Comparison of ENCODE assay signal across 14 cellular contexts in the genomic region with DNA sequence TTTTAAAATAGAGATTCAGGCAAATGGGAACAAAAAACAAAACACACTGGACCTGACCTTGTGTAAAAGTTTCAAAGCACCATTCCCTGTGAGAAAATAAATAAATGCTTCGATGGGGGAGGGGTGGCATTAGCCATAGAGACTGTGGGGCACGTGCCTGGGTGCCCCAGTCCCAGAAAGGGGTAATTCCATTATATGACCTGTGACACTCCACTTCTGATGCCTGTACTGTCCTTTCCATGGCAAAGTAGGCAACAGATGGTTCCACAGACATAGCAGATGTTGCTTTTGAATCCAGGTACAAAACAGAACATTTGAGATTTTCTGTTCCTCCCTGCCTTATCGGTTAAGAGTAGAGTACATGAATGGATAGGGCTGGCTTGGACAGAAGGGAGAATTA. TPM values are rescaled to one million over a fixed set of nuclear protein-coding genes. Genes with fewer than 3 reads are reported as not detected.
DNase-seq lines count a peak whose midpoint lies in the region; FAIRE-seq and TF ChIP-seq lines count a peak whose summit lies in the region.
"Had no signal": no experiment of that assay in that cellular context is flagged by ENCODE, and none has a peak within 500 bp of the region (broad histone marks: within the 10 kb centered on the region; RNA-seq: fewer than 3 reads in every experiment).

No MANE protein-coding gene starts in this region.

- in situ Hi-C loops in KBM-7 (cut with MboI; ENCODE audit: low pct_unique_long_range_greater_than_20kb, low sequenced_read_pairs), result no loop called here

- TF ChIP-seq POLR2A in testis (IDR thresholded peaks at IDR 0.05), result no peak

- H3K4me3 ChIP-seq in fibroblast of the aortic adventitia (ENCODE audit: low read depth, low read length), result peak overlapping the region; percentile 38
- H3K4me3 ChIP-seq in rectal smooth muscle tissue (ENCODE audit: low read length), result no peak overlapping the region
- H3K4me3 ChIP-seq in testis, result no peak overlapping the region

- H3K4me1 ChIP-seq in rectal smooth muscle tissue (ENCODE audit: control insufficient read depth, insufficient read depth, low read length) (peaks cover 32% of the 10 kb centered on the region), testis (peaks cover 9% of the 10 kb centered on the region)
- H3K4me1 ChIP-seq: parathyroid adenoma had no signal

- no peaks in the 10 kb centered on the region for H3K9me3 ChIP-seq in testis

- H3K27ac ChIP-seq in rectal smooth muscle tissue (ENCODE audit: low read depth, low read length) (peak overlapping the region; percentile 79), testis (peak overlapping the region in 1 of 2 donors; percentile 34)
- H3K27ac ChIP-seq: parathyroid adenoma had no signal

- H3K27me3 ChIP-seq in rectal smooth muscle tissue (ENCODE audit: control insufficient read depth, insufficient read depth, low read length) (no peaks in the 10 kb centered on the region), testis (no peaks in the 10 kb centered on the region)

- H3K36me3 ChIP-seq in rectal smooth muscle tissue (ENCODE audit: control insufficient read depth, insufficient read depth, low read length) (no peaks in the 10 kb centered on the region), testis (ENCODE audit: low read depth, missing control alignments) (no peaks in the 10 kb centered on the region)

- no peak for DNase-seq in D721Med (ENCODE audit: insufficient read length, low spot score)
- peak; percentile 93 for DNase-seq in NCI-H524 treated with DMSO at 0.1 percent for 48 hours (lab: John Stamatoyannopoulos, UW)
- DNase-seq in fibroblast of the aortic adventitia (ENCODE audit: low read depth), result no peak
- no peak for DNase-seq in KBM-7
- no peak for DNase-seq in germinal center (ENCODE audit: low spot score)
- DNase-seq in central memory CD4-positive, alpha-beta T cell, result no peak
- DNase-seq in testis, result no peak
- DNase-seq: activated CD4-positive, alpha-beta memory T cell treated with anti-CD3 and anti-CD28 coated beads for 36 hours; GOT3; NCI-H226; stimulated activated CD8-positive, alpha-beta memory T cell treated with anti-CD3 and anti-CD28 coated beads, Interleukin-4, amount 100 ng/mL, for 48 hours; T-helper 9 cell had no signal

- peak; percentile 48 for FAIRE-seq in D721Med (lab: Jason Lieb, UNC)

- intact Hi-C loops in testis (cut with DNase I; ENCODE audit: low total_unique reads), result loop anchor here (10.0 kb wide), 1 partner anchor 138 kb away; no protein-coding TSS in a partner anchor

- no peak overlapping the region for H3K9ac ChIP-seq in rectal smooth muscle tissue (ENCODE audit: low read length)
- H3K9ac ChIP-seq: parathyroid adenoma had no signal

- WGBS in testis, 2 donors, result 58% methylated on average over 3 of the region's 3 CpGs

- TF ChIP-seq CTCF in D721Med (IDR thresholded peaks at IDR 0.05; ENCODE audit: insufficient read depth, missing control alignments), result no peak
- TF ChIP-seq CTCF in fibroblast of the aortic adventitia (IDR thresholded peaks at IDR 0.05; ENCODE audit: insufficient read depth, low read length), result no peak
- TF ChIP-seq CTCF in testis (IDR thresholded peaks at IDR 0.05), result no peak

RNA-seq across cellular contexts. Expression of gene PHLDB2, which starts 3.9 kb away (rescaled TPM):
- total RNA-seq in fibroblast of the aortic adventitia (ENCODE audit: low replicate concordance) (61.9 and 79.2 TPM in 2 replicates), testis (10 to 100 TPM; 11.7 to 16.5 TPM)
- 12.3 TPM for polyA plus RNA-seq in testis (ENCODE audit: insufficient read depth, low read depth, low replicate concordance)
